ENCODE assay signal across 21 cellular contexts in the genomic region with DNA sequence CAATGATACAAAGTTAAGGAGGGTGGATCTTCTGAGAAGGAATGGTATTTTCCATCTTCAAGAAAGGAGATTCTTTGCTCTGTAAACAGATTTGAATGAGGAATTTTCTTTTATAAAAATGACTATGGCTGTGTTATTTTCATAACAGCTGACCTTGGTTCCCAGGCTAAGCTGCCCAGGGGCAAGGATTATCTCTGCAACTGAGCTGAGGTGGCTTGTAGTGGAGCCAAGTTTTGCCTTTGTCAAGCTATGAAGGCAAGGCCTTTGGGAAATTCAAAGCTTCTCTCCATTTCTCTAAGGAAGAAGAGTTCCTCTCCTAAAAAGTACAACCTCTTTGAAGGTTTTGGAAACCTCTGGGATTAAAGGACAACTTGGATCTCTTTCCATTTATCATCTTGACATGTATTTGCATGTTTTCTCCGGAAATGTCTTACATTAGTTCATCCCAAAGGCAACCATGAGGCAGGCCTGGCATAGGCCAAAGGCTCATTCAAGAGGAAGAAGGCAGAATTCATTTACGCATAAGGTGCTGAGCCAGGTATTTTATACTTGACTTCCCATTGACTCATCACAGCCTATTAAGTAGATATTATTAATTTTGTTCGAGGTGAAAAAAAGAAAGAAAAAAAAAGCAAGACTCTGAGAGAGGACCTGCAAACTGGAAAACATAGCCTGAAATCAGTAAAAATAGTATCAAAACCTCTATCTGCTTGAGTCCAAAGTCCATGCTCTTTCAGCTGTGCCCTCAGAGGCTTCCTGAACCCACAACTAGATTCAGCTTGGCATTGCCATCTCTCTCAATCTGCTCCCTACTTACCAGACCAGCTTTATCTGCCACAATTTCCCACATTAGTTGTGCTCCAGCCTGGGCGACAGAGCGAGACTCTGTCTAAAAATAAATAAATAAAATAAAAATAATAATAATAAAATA. TPM values are rescaled to one million over a fixed set of nuclear protein-coding genes. Genes with fewer than 3 reads are reported as not detected.
DNase-seq lines count a peak whose midpoint lies in the region; ATAC-seq, FAIRE-seq and TF ChIP-seq lines count a peak whose summit lies in the region.
"Had no signal": no experiment of that assay in that cellular context is flagged by ENCODE, and none has a peak within 500 bp of the region (broad histone marks: within the 10 kb centered on the region; RNA-seq: fewer than 3 reads in every experiment).

No MANE protein-coding gene starts in this region.

- no peak overlapping the region for H3K4me3 ChIP-seq in esophagus squamous epithelium
- no peak overlapping the region for H3K4me3 ChIP-seq in neutrophil (ENCODE audit: low read depth in 1 of 2, low read length in 1 of 2)
- H3K4me3 ChIP-seq: GM12878, K562 had no signal

- ATAC-seq in HG03196 (IDR thresholded peaks at IDR 0.05; ENCODE audit: unreplicated experiment) (no peak), GM19035 (IDR thresholded peaks at IDR 0.05; ENCODE audit: unreplicated experiment) (no peak)
- ATAC-seq: GM12878, K562 had no signal

- 46 to 49% methylated on average over 4 to 5 of the region's 5 CpGs for WGBS in esophagus squamous epithelium, 2 donors

- H3K27me3 ChIP-seq in esophagus squamous epithelium, result no peaks in the 10 kb centered on the region
- H3K27me3 ChIP-seq in neutrophil, result no peaks in the 10 kb centered on the region

- FAIRE-seq in GM12892 (lab: Jason Lieb, UNC), result no peak
- FAIRE-seq: GM12878, K562 had no signal

- H3K27me3 Mint-ChIP-seq in MCF 10A (ENCODE audit: insufficient read depth, unreplicated experiment), result no peaks in the 10 kb centered on the region

- no TSS peak for BruUV-seq in MCF 10A (replicated peaks; lab: Mats Ljungman, UMichigan)

- POLR2A ChIA-PET in MCF 10A (lab: Yijun Ruan, JAX), result interaction anchor here (0.6 to 1.9 kb wide), 11 partner anchors 8 to 71 kb away, joined by 3 to 8 read pairs (median 4); no protein-coding TSS in a partner anchor

- CTCF ChIA-PET in MCF 10A (lab: Yijun Ruan, JAX), result interaction anchor here (0.5 to 4.8 kb wide), 7 partner anchors 9 to 80 kb away, joined by 3 to 34 read pairs (median 3); no protein-coding TSS in a partner anchor

- no peaks in the 10 kb centered on the region for H3K36me3 Mint-ChIP-seq in MCF 10A (ENCODE audit: insufficient read depth, unreplicated experiment)
- H3K36me3 Mint-ChIP-seq: CD4-positive, CD25-positive, alpha-beta regulatory T cell had no signal

- DNase-seq in NCI-H1048 (lab: John Stamatoyannopoulos, UW) (peak; percentile 32), MCF 10A (ENCODE audit: unreplicated experiment) (peak; percentile 40), esophagus squamous epithelium (lab: John Stamatoyannopoulos, UW) (no peak), SK-N-DZ (ENCODE audit: low spot score) (no peak), GM12892 (ENCODE audit: insufficient read length) (no peak)
- DNase-seq: AML-193; Calu3; CD4-positive, CD25-positive, alpha-beta regulatory T cell; DMS79; GOT3; NCI-H1105; NCI-H2081; NCI-H524; OCI-M1; RPMI8226 had no signal

- TF ChIP-seq CTCF in MCF 10A (IDR thresholded peaks at IDR 0.05; ENCODE audit: unreplicated experiment) (no peak), esophagus squamous epithelium (IDR thresholded peaks at IDR 0.05) (no peak), neutrophil (IDR thresholded peaks at IDR 0.05) (no peak)

- H3K27ac Mint-ChIP-seq in MCF 10A (ENCODE audit: low read depth, unreplicated experiment), result no peak overlapping the region
- H3K27ac Mint-ChIP-seq: CD4-positive, CD25-positive, alpha-beta regulatory T cell had no signal

- intact Hi-C loops in MCF 10A (cut with micrococcal nuclease) (no loop called here), esophagus squamous epithelium (cut with DNase I) (no loop called here)

- H3K4me3 Mint-ChIP-seq in MCF 10A (ENCODE audit: unreplicated experiment), result no peak overlapping the region
- H3K4me3 Mint-ChIP-seq: CD4-positive, CD25-positive, alpha-beta regulatory T cell had no signal

- H3K4me1 ChIP-seq in esophagus squamous epithelium (peaks cover 10 to 79% (median 27%) of the 10 kb centered on the region in 3 donors), neutrophil (ENCODE audit: control insufficient read depth in 1 of 2, insufficient read depth in 1 of 2, low read depth in 1 of 2, low read length in 1 of 2) (peaks cover 55 to 56% of the 10 kb centered on the region in 2 experiments)

- no peaks in the 10 kb centered on the region for H3K9me3 Mint-ChIP-seq in MCF 10A (ENCODE audit: unreplicated experiment)

- TF ChIP-seq POLR2A in esophagus squamous epithelium (IDR thresholded peaks at IDR 0.05) (no peak), GM12892 (IDR thresholded peaks at IDR 0.05; ENCODE audit: low read depth, low read length) (no peak)

- H3K9me3 ChIP-seq in esophagus squamous epithelium (no peaks in the 10 kb centered on the region), neutrophil (no peaks in the 10 kb centered on the region)

- H3K27ac ChIP-seq in esophagus squamous epithelium, result peak overlapping the region; percentile 51 to 82 (median 64)
- peak overlapping the region; percentile 6 for H3K27ac ChIP-seq in neutrophil
- H3K27ac ChIP-seq: HL-60 had no signal

- no peaks in the 10 kb centered on the region for H3K36me3 ChIP-seq in esophagus squamous epithelium
- H3K36me3 ChIP-seq in neutrophil, result no peaks in the 10 kb centered on the region

- no peaks in the 10 kb centered on the region for H3K4me1 Mint-ChIP-seq in MCF 10A (ENCODE audit: insufficient read depth, unreplicated experiment)

RNA-seq across cellular contexts. Expression of a gene that starts 24.0 kb away (rescaled TPM):
- total RNA-seq in MCF 10A (2022), result 101 and 118 TPM in 2 replicates
- 100 to 1,000 TPM in 2 of 4 donors, 10 to 100 TPM in 2; 58.9 to 127 (median 103) TPM for total RNA-seq in esophagus squamous epithelium
- polyA plus RNA-seq in SK-N-DZ (2014; cell fraction: cytosol; rRNA removed), result 71.9 and 73.2 TPM in 2 replicates
- 31.6 and 38.6 TPM in 2 replicates for polyA plus RNA-seq in SK-N-DZ (2014; cell fraction: nucleus; rRNA removed)
- polyA plus RNA-seq in GM12892 (2012; ENCODE audit: missing spikeins), result 7.0 TPM

RNA-seq across cellular contexts. Expression of a gene that starts 30.7 kb away (rescaled TPM):
- total RNA-seq in MCF 10A (2022), result 10.2 and 11.4 TPM in 2 replicates
- 10 to 100 TPM; 17.3 to 52.8 (median 27.7) TPM for total RNA-seq in esophagus squamous epithelium
- polyA plus RNA-seq in SK-N-DZ (2014; cell fraction: cytosol; rRNA removed), result 3.3 and 4.0 TPM in 2 replicates
- 1.8 and 10.5 TPM in 2 replicates for polyA plus RNA-seq in SK-N-DZ (2014; cell fraction: nucleus; rRNA removed)
- 1.8 TPM for polyA plus RNA-seq in GM12892 (2012; ENCODE audit: missing spikeins)

Comparison
In these comparisons a context has a peak if more than half of its experiments do, and no peak if none do; other contexts are left out.
1. DNase-seq: peak in NCI-H1048 (single experiment) and MCF 10A (single experiment); none in esophagus squamous epithelium (single experiment), SK-N-DZ (single experiment) and GM12892 (single experiment).